9 cellular contexts compared by ENCODE assay signal in the genomic region with DNA sequence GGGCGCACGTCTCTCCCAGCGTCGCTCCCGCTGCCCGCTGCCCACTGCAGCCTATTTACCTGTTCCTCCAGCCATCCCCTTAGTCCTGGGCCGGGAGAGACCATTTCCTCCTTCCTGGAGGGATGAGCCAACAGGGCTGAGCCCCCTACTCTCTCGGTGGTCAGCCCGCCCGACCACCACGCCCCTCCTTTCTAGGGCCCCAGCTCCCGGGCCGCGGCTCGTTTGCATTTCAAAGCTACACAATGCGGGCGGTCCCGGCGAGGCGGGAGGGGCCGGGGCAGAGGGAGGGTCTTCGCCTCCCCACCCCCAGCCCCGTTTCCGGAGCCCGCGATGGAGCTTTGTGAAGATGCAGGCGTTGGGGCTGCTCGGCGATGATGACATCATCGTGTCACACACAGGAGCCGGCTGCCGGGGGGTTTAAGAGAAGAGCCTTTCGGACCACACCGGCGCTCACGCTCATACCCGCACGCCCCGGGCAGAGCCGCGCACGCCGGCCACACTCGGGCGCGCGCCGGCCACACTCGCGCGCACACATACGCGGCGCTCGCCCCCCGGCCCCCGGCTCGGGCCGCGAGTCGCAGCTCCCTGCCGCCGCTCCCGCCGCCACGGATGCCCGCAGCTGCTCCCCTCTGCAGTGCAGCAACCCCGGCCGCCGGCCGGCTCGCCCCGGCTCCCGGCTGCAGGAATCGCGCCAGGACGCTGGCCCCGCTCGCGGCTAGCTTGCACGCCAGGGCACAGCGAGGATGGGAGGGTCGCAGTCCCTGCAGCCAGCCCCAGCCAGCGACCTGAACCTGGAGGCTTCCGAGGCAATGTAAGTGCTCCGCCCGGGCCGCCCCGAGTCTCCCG.
DNase-seq lines count a peak whose midpoint lies in the region; ATAC-seq and TF ChIP-seq lines count a peak whose summit lies in the region.
"Had no signal": no experiment of that assay in that cellular context is flagged by ENCODE, and none has a peak within 500 bp of the region (broad histone marks: within the 10 kb centered on the region; RNA-seq: fewer than 3 reads in every experiment).

No MANE protein-coding gene starts in this region.

- TF ChIP-seq POLR2A in thyroid gland (IDR thresholded peaks at IDR 0.05): peak in 1 of 2 donors; percentile 8

- peak; percentile 30 for ATAC-seq in activated CD4-positive, alpha-beta T cell treated with anti-CD3 and anti-CD28 coated beads for 36 hours
- ATAC-seq in HG03175 (IDR thresholded peaks at IDR 0.05; ENCODE audit: unreplicated experiment): no peak

- no peaks in the 10 kb centered on the region for H3K36me3 Mint-ChIP-seq in activated CD4-positive, alpha-beta T cell treated with anti-CD3 and anti-CD28 coated beads for 36 hours (ENCODE audit: low read depth)

- intact Hi-C loops in activated CD4-positive, alpha-beta T cell treated with anti-CD3 and anti-CD28 coated beads for 36 hours (cut with DNase I, micrococcal nuclease): no loop called here
- intact Hi-C loops in ascending aorta (cut with DNase I) (no loop called here), thyroid gland (cut with DNase I) (no loop called here)

- H3K36me3 ChIP-seq in ascending aorta (peaks cover 0 to 5% of the 10 kb centered on the region in 2 donors), thyroid gland (no peaks in the 10 kb centered on the region)

- H3K4me1 ChIP-seq in ascending aorta (peaks cover 0 to 10% of the 10 kb centered on the region in 2 donors), thyroid gland (peaks cover 29 to 32% of the 10 kb centered on the region in 2 donors)

- H3K27ac ChIP-seq in ascending aorta: no peak overlapping the region
- H3K27ac ChIP-seq in thyroid gland: peak overlapping the region; percentile 73 to 78 (median 78)
- H3K27ac ChIP-seq: C4-2B had no signal

- TF ChIP-seq CTCF in ascending aorta (IDR thresholded peaks at IDR 0.05) (no peak), thyroid gland (IDR thresholded peaks at IDR 0.05) (no peak)

- WGBS in thyroid gland, 2 donors: 16 to 18% methylated on average over 17 to 25 of the region's 90 CpGs

- H3K4me3 ChIP-seq in ascending aorta: peak overlapping the region; percentile 46 to 61
- peak overlapping the region in 1 of 3 donors; percentile 20 for H3K4me3 ChIP-seq in thyroid gland (replicated peaks in 1 of 3)

- H3K9me3 Mint-ChIP-seq in activated CD4-positive, alpha-beta T cell treated with anti-CD3 and anti-CD28 coated beads for 36 hours (ENCODE audit: low read depth): no peaks in the 10 kb centered on the region

- H3K9me3 ChIP-seq in ascending aorta: no peaks in the 10 kb centered on the region
- no peaks in the 10 kb centered on the region for H3K9me3 ChIP-seq in thyroid gland

- peaks cover 6% of the 10 kb centered on the region for H3K4me1 Mint-ChIP-seq in activated CD4-positive, alpha-beta T cell treated with anti-CD3 and anti-CD28 coated beads for 36 hours

- POLR2A ChIA-PET in activated CD4-positive, alpha-beta T cell treated with anti-CD3 and anti-CD28 coated beads for 36 hours (lab: Charles Lee): no interaction called here

- H3K4me3 Mint-ChIP-seq in activated CD4-positive, alpha-beta T cell treated with anti-CD3 and anti-CD28 coated beads for 36 hours: no peak overlapping the region

- DNase-seq in activated CD4-positive, alpha-beta T cell treated with anti-CD3 and anti-CD28 coated beads for 36 hours: peak; percentile 28
- no peak for DNase-seq in activated CD4-positive, alpha-beta T cell treated with anti-CD3 and anti-CD28 coated beads for 1 hour
- DNase-seq in ascending aorta (ENCODE audit: low spot score in 2 of 2) (no peak), kidney glomerular epithelial cell (lab: John Stamatoyannopoulos, UW) (peak; percentile 10), thyroid gland (peak; percentile 41 to 44), inferior parietal cortex (ENCODE audit: extremely low spot score) (no peak), NCI-H1694 treated with DMSO at 0.1 percent for 48 hours (lab: John Stamatoyannopoulos, UW) (no peak)

- no peak overlapping the region for H3K27ac Mint-ChIP-seq in activated CD4-positive, alpha-beta T cell treated with anti-CD3 and anti-CD28 coated beads for 36 hours

- H3K27me3 ChIP-seq in ascending aorta (no peaks in the 10 kb centered on the region), thyroid gland (no peaks in the 10 kb centered on the region)

- peaks cover 55% of the 10 kb centered on the region for H3K27me3 Mint-ChIP-seq in activated CD4-positive, alpha-beta T cell treated with anti-CD3 and anti-CD28 coated beads for 36 hours

- CTCF ChIA-PET in activated CD4-positive, alpha-beta T cell treated with anti-CD3 and anti-CD28 coated beads for 36 hours (lab: Charles Lee): interaction anchor here (0.6 kb wide), 1 partner anchor 1421 kb away, joined by 3 read pairs; no protein-coding TSS in a partner anchor

Comparison
In these comparisons a context has a peak if more than half of its experiments do, and no peak if none do; other contexts are left out.
1. DNase-seq: peak in activated CD4-positive, alpha-beta T cell treated with anti-CD3 and anti-CD28 coated beads for 36 hours (single experiment), kidney glomerular epithelial cell (single experiment) and thyroid gland (2 of 2); none in activated CD4-positive, alpha-beta T cell treated with anti-CD3 and anti-CD28 coated beads for 1 hour (single experiment), ascending aorta (0 of 2), inferior parietal cortex (single experiment) and NCI-H1694 treated with DMSO at 0.1 percent for 48 hours (single experiment).
2. H3K27ac ChIP-seq: peak in thyroid gland (3 of 3); none in ascending aorta (0 of 2).